Comparison of ENCODE assay signal across 18 cellular contexts in the genomic region with DNA sequence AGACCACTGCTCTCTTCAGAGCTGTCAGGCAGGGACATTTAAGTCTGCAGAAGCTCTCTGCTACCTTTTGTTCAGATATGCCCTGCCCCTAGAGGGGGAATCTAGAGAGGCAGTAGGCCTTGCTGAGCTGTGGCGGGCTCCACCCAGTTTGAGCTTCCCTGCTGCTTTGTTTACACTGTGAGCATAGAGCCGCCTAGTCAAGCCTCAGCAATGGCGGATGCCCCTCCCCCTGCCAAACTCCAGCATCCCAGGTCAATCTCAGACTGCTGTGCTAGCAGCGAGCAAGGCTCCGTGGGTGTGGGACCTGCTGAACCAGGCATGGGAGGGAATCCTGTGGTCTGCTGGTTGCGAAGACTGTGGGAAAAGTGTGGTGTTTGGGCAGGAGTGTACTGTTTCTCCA. TPM values are rescaled to one million over a fixed set of nuclear protein-coding genes. Genes with fewer than 3 reads are reported as not detected.
DNase-seq lines count a peak whose midpoint lies in the region; ATAC-seq and TF ChIP-seq lines count a peak whose summit lies in the region.
"Had no signal": no experiment of that assay in that cellular context is flagged by ENCODE, and none has a peak within 500 bp of the region (broad histone marks: within the 10 kb centered on the region; RNA-seq: fewer than 3 reads in every experiment).

No MANE protein-coding gene starts in this region.

- peak; percentile 88 for ATAC-seq in WTC11
- ATAC-seq in CD8-positive, alpha-beta T cell, result no peak
- ATAC-seq in stimulated activated naive CD8-positive, alpha-beta T cell treated with anti-CD3 and anti-CD28 coated beads, Interleukin-15, Interleukin-2, amounts not matched to agents 100 U/mL and 50 U/mL, for 24 hours, result no peak
- ATAC-seq: activated T-cell treated with anti-CD3 and anti-CD28 coated beads, Interleukin-2, amount 50 U/mL, for 4 hours; lower lobe of right lung had no signal

- no peak overlapping the region for H3K27ac ChIP-seq in HEK293 (ENCODE audit: extremely low read depth, low read depth, low read length)
- H3K27ac ChIP-seq in mesendoderm (ENCODE audit: low read depth, low read length), result no peak overlapping the region
- H3K27ac ChIP-seq in CD8-positive, alpha-beta T cell (ENCODE audit: low read depth, low read length), result no peak overlapping the region
- H3K27ac ChIP-seq: BLaER1, lower lobe of right lung, thyroid gland had no signal

- H3K56ac ChIP-seq in mesendoderm (ENCODE audit: low read length), result peak overlapping the region; percentile 67

- no peak overlapping the region for H3K18ac ChIP-seq in mesendoderm (ENCODE audit: low read length)

- H3K4me3 Mint-ChIP-seq in WTC11, result peak overlapping the region; percentile 22; the same call in 1 of the 2 replicates
- no peak overlapping the region for H3K4me3 Mint-ChIP-seq in CD8-positive, alpha-beta T cell
- H3K4me3 Mint-ChIP-seq: activated CD4-positive, alpha-beta memory T cell treated with anti-CD3 and anti-CD28 coated beads, Interleukin-2, amount 10 ng/mL, durations not matched to agents 7 days and 5 days; activated naive CD4-positive, alpha-beta T cell treated with anti-CD3 and anti-CD28 coated beads, Interleukin-2, amount 50 U/mL, for 24 hours; activated T-cell treated with anti-CD3 and anti-CD28 coated beads, Interleukin-2, amount 50 U/mL, for 4 hours; naive B cell had no signal

- peaks cover 3% of the 10 kb centered on the region; the same call in 1 of the 2 replicates for H3K27me3 Mint-ChIP-seq in WTC11 (ENCODE audit: low read depth)
- peaks cover 14% of the 10 kb centered on the region for H3K27me3 Mint-ChIP-seq in CD8-positive, alpha-beta T cell (ENCODE audit: low read depth)

- no peaks in the 10 kb centered on the region for H3K36me3 ChIP-seq in HEK293 (ENCODE audit: control insufficient read depth in 2 of 2, insufficient read depth in 1 of 2, low read length in 2 of 2)
- no peaks in the 10 kb centered on the region for H3K36me3 ChIP-seq in mesendoderm (ENCODE audit: control insufficient read depth, insufficient read depth, low read length)
- H3K36me3 ChIP-seq in CD8-positive, alpha-beta T cell (ENCODE audit: insufficient read depth, low read length), result no peaks in the 10 kb centered on the region
- H3K36me3 ChIP-seq: BLaER1, lower lobe of right lung, thyroid gland had no signal

- DNase-seq in DMS53 (lab: John Stamatoyannopoulos, UW), result peak; percentile 42
- DNase-seq in WTC11 (ENCODE audit: low spot score), result peak; percentile 88
- peak; percentile 91 for DNase-seq in mesendoderm
- DNase-seq in putamen (ENCODE audit: low spot score), result no peak
- no peak for DNase-seq in CD8-positive, alpha-beta T cell
- no peak for DNase-seq in stimulated activated naive CD8-positive, alpha-beta T cell treated with anti-CD3 and anti-CD28 coated beads, Interleukin-15, Interleukin-2, amounts not matched to agents 100 U/mL and 50 U/mL, for 24 hours
- DNase-seq: activated CD4-positive, alpha-beta memory T cell treated with anti-CD3 and anti-CD28 coated beads, Interleukin-2, amount 10 ng/mL, durations not matched to agents 7 days and 5 days; activated T-cell treated with anti-CD3 and anti-CD28 coated beads, Interleukin-2, amount 50 U/mL, for 4 hours; cortex of kidney; foreskin melanocyte; lower lobe of right lung; naive B cell; NCI-H1930; NCI-H524 treated with DMSO at 0.1 percent for 48 hours; thyroid gland had no signal

- no peaks in the 10 kb centered on the region for H3K4me1 ChIP-seq in HEK293 (ENCODE audit: control insufficient read depth, insufficient read depth, low read length)
- peaks cover 3% of the 10 kb centered on the region for H3K4me1 ChIP-seq in mesendoderm (ENCODE audit: control insufficient read depth, low read depth, low read length)
- H3K4me1 ChIP-seq in CD8-positive, alpha-beta T cell (ENCODE audit: insufficient read depth, low read length), result no peaks in the 10 kb centered on the region
- H3K4me1 ChIP-seq: BLaER1, lower lobe of right lung, thyroid gland had no signal

- 0 out of 2 replicates have a peak overlapping the region, but pooled peaks have one; percentile 32 for H3K27ac Mint-ChIP-seq in WTC11
- no peak overlapping the region for H3K27ac Mint-ChIP-seq in CD8-positive, alpha-beta T cell
- H3K27ac Mint-ChIP-seq: activated CD4-positive, alpha-beta memory T cell treated with anti-CD3 and anti-CD28 coated beads, Interleukin-2, amount 10 ng/mL, durations not matched to agents 7 days and 5 days; activated naive CD4-positive, alpha-beta T cell treated with anti-CD3 and anti-CD28 coated beads, Interleukin-2, amount 50 U/mL, for 24 hours; naive B cell had no signal

- no peaks in the 10 kb centered on the region for H3K9me3 ChIP-seq in HEK293 (ENCODE audit: control insufficient read depth, insufficient read depth, low read depth, low read length)
- no peaks in the 10 kb centered on the region for H3K9me3 ChIP-seq in CD8-positive, alpha-beta T cell (ENCODE audit: low read length)
- H3K9me3 ChIP-seq: BLaER1, lower lobe of right lung, thyroid gland had no signal

- H4K8ac ChIP-seq in mesendoderm (ENCODE audit: low read depth, low read length), result no peak overlapping the region

- WGBS in mesendoderm (ENCODE audit: extremely low coverage, insufficient coverage, low lambda C conversion rate), result no CpG with 5 or more reads among the region's 6 CpGs

- no peak overlapping the region for H3K23ac ChIP-seq in mesendoderm (ENCODE audit: low read length)

- H3K4me2 ChIP-seq in mesendoderm (ENCODE audit: low read length), result no peak overlapping the region
- H3K4me2 ChIP-seq: BLaER1 had no signal

- H2BK5ac ChIP-seq in mesendoderm (ENCODE audit: low read length), result no peak overlapping the region

- intact Hi-C loops in CD8-positive, alpha-beta T cell (cut with DNase I, micrococcal nuclease), result no loop called here

- H4K5ac ChIP-seq in mesendoderm (ENCODE audit: low read length), result no peak overlapping the region

- H3K4ac ChIP-seq in mesendoderm (ENCODE audit: low read depth, low read length), result no peak overlapping the region

- H3K4me1 Mint-ChIP-seq in WTC11, result peaks cover 34% of the 10 kb centered on the region
- H3K4me1 Mint-ChIP-seq in CD8-positive, alpha-beta T cell (ENCODE audit: low read depth), result no peaks in the 10 kb centered on the region
- H3K4me1 Mint-ChIP-seq: activated CD4-positive, alpha-beta memory T cell treated with anti-CD3 and anti-CD28 coated beads, Interleukin-2, amount 10 ng/mL, durations not matched to agents 7 days and 5 days; activated naive CD4-positive, alpha-beta T cell treated with anti-CD3 and anti-CD28 coated beads, Interleukin-2, amount 50 U/mL, for 24 hours; naive B cell had no signal

- H3K36me3 Mint-ChIP-seq in WTC11, result peaks cover 9% of the 10 kb centered on the region
- H3K36me3 Mint-ChIP-seq in CD8-positive, alpha-beta T cell, result no peaks in the 10 kb centered on the region
- H3K36me3 Mint-ChIP-seq: activated naive CD4-positive, alpha-beta T cell treated with anti-CD3 and anti-CD28 coated beads, Interleukin-2, amount 50 U/mL, for 24 hours had no signal

- no peaks in the 10 kb centered on the region for H3K79me2 ChIP-seq in mesendoderm (ENCODE audit: control insufficient read depth, insufficient read depth, low read length)

- H3K4me3 ChIP-seq in HEK293 (ENCODE audit: low read depth, low read length) (no peak overlapping the region), mesendoderm (ENCODE audit: low read length) (no peak overlapping the region)
- H3K4me3 ChIP-seq in CD8-positive, alpha-beta T cell (ENCODE audit: low read depth, low read length), result no peak overlapping the region
- H3K4me3 ChIP-seq: BLaER1, lower lobe of right lung, thyroid gland had no signal

- TF ChIP-seq CTCF in HEK293 (tag by site-specific recombination; IDR thresholded peaks at IDR 0.05), result no peak
- no peak; the same call in 1 of the 2 replicates for TF ChIP-seq CTCF in WTC11 (IDR thresholded peaks at IDR 0.05)
- no peak for TF ChIP-seq CTCF in CD8-positive, alpha-beta T cell (IDR thresholded peaks at IDR 0.05)

- CTCF ChIA-PET in HEK293 (lab: Yijun Ruan, JAX) (interaction anchor here (1.8 kb wide), 1 partner anchor 36 kb away, joined by 11 read pairs; no protein-coding TSS in a partner anchor), WTC11 (lab: Charles Lee) (interaction anchor here (0.6 to 2.2 kb wide), 13 partner anchors 9 to 714 kb away, joined by 3 to 25 read pairs (median 4); no protein-coding TSS in a partner anchor)
- CTCF ChIA-PET in CD8-positive, alpha-beta T cell (lab: Charles Lee), result no interaction called here

- POLR2A ChIA-PET in HEK293 (lab: Yijun Ruan, JAX), result no interaction called here
- POLR2A ChIA-PET in WTC11 (lab: Charles Lee), result interaction anchor here (1.0 kb wide), 1 partner anchor 35 kb away, joined by 3 read pairs; no protein-coding TSS in a partner anchor
- POLR2A ChIA-PET in CD8-positive, alpha-beta T cell (lab: Charles Lee), result no interaction called here

- no peak overlapping the region for H2BK120ac ChIP-seq in mesendoderm (ENCODE audit: low read depth, low read length)

- H2AK5ac ChIP-seq in mesendoderm (ENCODE audit: low read length), result no peak overlapping the region

- H3K9ac ChIP-seq in mesendoderm (ENCODE audit: low read length), result no peak overlapping the region
- H3K9ac ChIP-seq: BLaER1 had no signal

- H3K79me1 ChIP-seq in mesendoderm (ENCODE audit: low read length), result no peaks in the 10 kb centered on the region

- H2BK15ac ChIP-seq in mesendoderm (replicated peaks; ENCODE audit: low read depth), result no peak overlapping the region

- peaks cover 18% of the 10 kb centered on the region for H3K9me3 Mint-ChIP-seq in WTC11
- H3K9me3 Mint-ChIP-seq in CD8-positive, alpha-beta T cell, result peaks cover 14% of the 10 kb centered on the region
- H3K9me3 Mint-ChIP-seq: activated CD4-positive, alpha-beta memory T cell treated with anti-CD3 and anti-CD28 coated beads, Interleukin-2, amount 10 ng/mL, durations not matched to agents 7 days and 5 days had no signal

- H3K27me3 ChIP-seq in mesendoderm (ENCODE audit: insufficient read depth, low read length, poor library complexity), result no peaks in the 10 kb centered on the region
- H3K27me3 ChIP-seq in CD8-positive, alpha-beta T cell (ENCODE audit: insufficient read depth, low read length), result peaks cover 7% of the 10 kb centered on the region
- H3K27me3 ChIP-seq: BLaER1, thyroid gland had no signal

TF ChIP-seq in HEK293, 187 proteins besides CTCF, POLR2A, EP300 and RAD21 (continues in another document):
- 0 out of 2 replicates have a peak, but pooled peaks have one; percentile 16 for TF ChIP-seq ZIC2 (tag by site-specific recombination; IDR thresholded peaks at IDR 0.05)
- TF ChIP-seq ZNF521 (tag by site-specific recombination; IDR thresholded peaks at IDR 0.05), result no peak

TF ChIP-seq in WTC11, 78 proteins besides CTCF, POLR2A, EP300 and RAD21 (continues in another document):
- TF ChIP-seq ZNF263 (CRISPR knock-in tag; IDR thresholded peaks at IDR 0.05; ENCODE audit: low read depth) (no peak), ATF1 (CRISPR knock-in tag; IDR thresholded peaks at IDR 0.05) (no peak)

RNA-seq across cellular contexts. Expression of a gene that starts 59.9 kb away (rescaled TPM):
- 6.7 to 7.1 TPM (median 6.8 TPM) in 3 replicates for total RNA-seq in WTC11 (2021)
- polyA plus RNA-seq in mesendoderm (2013, experiment 1 of 2), result 3.5 TPM
- polyA plus RNA-seq in mesendoderm (2013, experiment 2 of 2), result 3.5 TPM
- total RNA-seq in CD8-positive, alpha-beta T cell, result under 1 TPM in 1 of 2 experiments, not detected in 1; 0.19 TPM

Comparison
In these comparisons a context has a peak if more than half of its experiments do, and no peak if none do; other contexts are left out.
1. DNase-seq: peak in DMS53 (single experiment), WTC11 (single experiment) and mesendoderm (single experiment); none in putamen (single experiment), CD8-positive, alpha-beta T cell (0 of 7) and stimulated activated naive CD8-positive, alpha-beta T cell treated with anti-CD3 and anti-CD28 coated beads, Interleukin-15, Interleukin-2, amounts not matched to agents 100 U/mL and 50 U/mL, for 24 hours (single experiment).